Comparison of ENCODE assay signal across 1 cellular context in genomic region chr6:7249391-7249790, GRCh38.
TF ChIP-seq lines count a peak whose summit lies in the region.

No MANE protein-coding gene starts in this region.

TF ChIP-seq in HCT116, 20 proteins besides CTCF, POLR2A, EP300 and RAD21 (continued from another document):
- TF ChIP-seq REST (IDR thresholded peaks at IDR 0.05; ENCODE audit: low read depth) (no peak), YY1 (IDR thresholded peaks at IDR 0.05; ENCODE audit: extremely low read depth, insufficient replicate concordance, low read depth, low read length) (no peak), TCF7L2 (IDR thresholded peaks at IDR 0.05; ENCODE audit: borderline replicate concordance, extremely low read depth, insufficient read depth, insufficient read length) (no peak), POLR2AphosphoS5 (IDR thresholded peaks at IDR 0.05; ENCODE audit: low read depth, low read length) (no peak), SIN3A (IDR thresholded peaks at IDR 0.05; ENCODE audit: low read depth) (no peak), ATF3 (IDR thresholded peaks at IDR 0.05) (no peak), ZFX (IDR thresholded peaks at IDR 0.05) (no peak), EZH2 (IDR thresholded peaks at IDR 0.05) (no peak), MAX (IDR thresholded peaks at IDR 0.05) (no peak), ELF1 (IDR thresholded peaks at IDR 0.05; ENCODE audit: borderline replicate concordance, low read depth) (no peak)
